9 cellular contexts compared by ENCODE assay signal in the genomic region with DNA sequence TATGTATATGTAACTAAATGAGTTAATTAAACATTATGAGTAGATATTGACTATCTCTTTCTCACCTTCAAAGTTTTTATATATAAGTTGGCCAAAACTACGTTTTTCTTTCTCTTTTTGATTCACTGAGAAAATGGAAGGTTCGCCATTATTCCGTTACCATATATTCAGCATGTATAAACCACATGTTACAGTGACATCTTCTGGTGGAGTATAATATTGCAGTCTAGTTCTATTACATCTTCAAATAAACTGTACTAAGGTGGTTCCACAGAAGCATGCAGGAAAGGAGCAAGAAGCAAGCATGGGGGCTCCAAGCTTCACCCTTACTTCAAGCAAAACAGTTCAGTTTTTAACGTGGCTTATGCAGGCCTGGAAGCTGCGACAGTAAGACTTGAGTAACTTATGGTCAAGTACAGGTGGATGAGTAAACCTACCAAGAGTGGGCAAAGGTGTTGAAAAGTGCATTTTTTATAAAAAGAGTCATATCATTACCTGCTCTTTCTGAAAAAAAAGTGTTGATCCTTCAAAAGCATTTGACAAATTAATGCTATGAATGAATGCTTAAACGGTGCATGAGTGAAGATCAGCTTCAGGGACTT.
DNase-seq lines count a peak whose midpoint lies in the region; ATAC-seq, FAIRE-seq and TF ChIP-seq lines count a peak whose summit lies in the region.
"Had no signal": no experiment of that assay in that cellular context is flagged by ENCODE, and none has a peak within 500 bp of the region (broad histone marks: within the 10 kb centered on the region; RNA-seq: fewer than 3 reads in every experiment).

No MANE protein-coding gene starts in this region.

- H3K27ac Mint-ChIP-seq in MCF 10A (ENCODE audit: low read depth, unreplicated experiment), result no peak overlapping the region

- POLR2A ChIA-PET in MCF 10A (lab: Yijun Ruan, JAX), result interaction anchor here (0.7 kb wide), 1 partner anchor 1534 kb away, joined by 3 read pairs; no protein-coding TSS in a partner anchor

- no peak overlapping the region for H3K4me3 ChIP-seq in kidney (ENCODE audit: low read length in 2 of 2)
- no peak overlapping the region for H3K4me3 ChIP-seq in thyroid gland (replicated peaks in 1 of 3)
- H3K4me3 ChIP-seq: SJSA1 had no signal

- H3K36me3 ChIP-seq in kidney (ENCODE audit: control insufficient read depth in 1 of 2, insufficient read depth in 2 of 2, low read length in 2 of 2), result no peaks in the 10 kb centered on the region
- no peaks in the 10 kb centered on the region for H3K36me3 ChIP-seq in thyroid gland
- H3K36me3 ChIP-seq: SJSA1 had no signal

- no peak overlapping the region for H3K9ac ChIP-seq in kidney (ENCODE audit: low read length in 2 of 2)

- peak; percentile 84 for DNase-seq in CD1c-positive myeloid dendritic cell (ENCODE audit: extremely low spot score)
- DNase-seq in NCI-H748 (lab: John Stamatoyannopoulos, UW; ENCODE audit: unreplicated experiment), result peak; percentile 60
- DNase-seq in MCF 10A (ENCODE audit: unreplicated experiment), result peak; percentile 75
- DNase-seq in kidney, result no peak
- DNase-seq in thyroid gland, result no peak

- peaks cover 7% of the 10 kb centered on the region for H3K9me3 Mint-ChIP-seq in MCF 10A (ENCODE audit: unreplicated experiment)

- WGBS in thyroid gland, 2 donors, result 14 to 19% methylated on average over 6 of the region's 6 CpGs

- no peak overlapping the region for H3K4me3 Mint-ChIP-seq in MCF 10A (ENCODE audit: unreplicated experiment)

- ATAC-seq in GM18870 (IDR thresholded peaks at IDR 0.05; ENCODE audit: unreplicated experiment), result peak; percentile 93
- ATAC-seq in HG03442 (IDR thresholded peaks at IDR 0.05; ENCODE audit: unreplicated experiment), result peak; percentile 81
- ATAC-seq in HG03045 (IDR thresholded peaks at IDR 0.05; ENCODE audit: unreplicated experiment), result no peak

- TF ChIP-seq CTCF in MCF 10A (IDR thresholded peaks at IDR 0.05; ENCODE audit: unreplicated experiment) (peak; percentile 73), kidney (IDR thresholded peaks at IDR 0.05; ENCODE audit: borderline replicate concordance, extremely low read depth, insufficient read depth) (peak; percentile 65), thyroid gland (IDR thresholded peaks at IDR 0.05) (peak; percentile 32 to 74 (median 59))

- no peaks in the 10 kb centered on the region for H3K27me3 Mint-ChIP-seq in MCF 10A (ENCODE audit: insufficient read depth, unreplicated experiment)

- H3K27ac ChIP-seq in kidney (ENCODE audit: low read depth in 2 of 2, low read length in 2 of 2), result no peak overlapping the region
- H3K27ac ChIP-seq in thyroid gland, result no peak overlapping the region
- H3K27ac ChIP-seq: SJSA1 had no signal

- H3K4me1 Mint-ChIP-seq in MCF 10A (ENCODE audit: insufficient read depth, unreplicated experiment), result no peaks in the 10 kb centered on the region

- CTCF ChIA-PET in MCF 10A (lab: Yijun Ruan, JAX), result interaction anchor here (0.9 to 1.6 kb wide), 9 partner anchors 11 to 1529 kb away, joined by 3 to 10 read pairs (median 4); no protein-coding TSS in a partner anchor

- no peaks in the 10 kb centered on the region for H3K36me3 Mint-ChIP-seq in MCF 10A (ENCODE audit: insufficient read depth, unreplicated experiment)

- peak; percentile 90 for FAIRE-seq in kidney (lab: Jason Lieb, UNC)

- BruUV-seq in MCF 10A (replicated peaks; lab: Mats Ljungman, UMichigan), result no TSS peak

- intact Hi-C loops in MCF 10A (cut with micrococcal nuclease) (loop anchor here (1.0 to 10.0 kb wide), 4 partner anchors 455 to 1528 kb away; no protein-coding TSS in a partner anchor), kidney (cut with DNase I) (no loop called here), thyroid gland (cut with DNase I) (no loop called here)

- H3K4me1 ChIP-seq in kidney (ENCODE audit: control insufficient read depth in 1 of 2, insufficient read depth in 1 of 2, low read depth in 1 of 2, low read length in 2 of 2), result no peaks in the 10 kb centered on the region
- no peaks in the 10 kb centered on the region for H3K4me1 ChIP-seq in thyroid gland
- H3K4me1 ChIP-seq: SJSA1 had no signal

- no peak for TF ChIP-seq POLR2A in thyroid gland (IDR thresholded peaks at IDR 0.05)

- H3K27me3 ChIP-seq in thyroid gland, result no peaks in the 10 kb centered on the region
- H3K27me3 ChIP-seq: SJSA1 had no signal

- H3K9me3 ChIP-seq in kidney (ENCODE audit: control insufficient read depth in 1 of 2, low read length in 2 of 2) (no peaks in the 10 kb centered on the region), thyroid gland (no peaks in the 10 kb centered on the region)
- H3K9me3 ChIP-seq: SJSA1 had no signal

Comparison
In these comparisons a context has a peak if more than half of its experiments do, and no peak if none do; other contexts are left out.
1. DNase-seq: peak in CD1c-positive myeloid dendritic cell (single experiment), NCI-H748 (single experiment) and MCF 10A (single experiment); none in kidney (single experiment) and thyroid gland (0 of 2).
2. Peak in every context shown above with its lines, with median percentiles within 50 percentile points of each other: CTCF ChIP-seq.